In the genomic region with DNA sequence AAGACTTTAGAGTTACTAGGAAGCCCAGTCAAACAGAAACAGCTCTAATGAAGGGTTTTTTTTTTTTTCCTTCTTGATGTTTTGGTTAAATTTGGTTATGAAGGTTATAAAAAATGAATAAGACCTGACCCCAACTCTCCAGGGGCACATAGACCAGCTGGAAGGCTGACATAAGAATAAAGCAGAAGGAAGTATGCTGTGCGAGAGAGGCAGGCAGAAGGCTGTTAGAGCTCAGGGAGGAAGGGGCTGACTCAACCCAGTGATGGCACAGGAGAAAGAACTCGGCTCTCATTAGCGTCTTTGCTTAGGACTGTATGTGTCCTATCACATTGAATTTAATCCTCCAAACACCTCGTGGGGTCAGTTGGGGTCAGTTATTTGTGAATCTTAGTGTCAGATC, we compare ENCODE assay signal across 16 cellular contexts.
A peak's percentile ranks its signal among the peaks of the same experiment; 100 is the strongest.
DNase-seq lines count a peak whose midpoint lies in the region; ATAC-seq and TF ChIP-seq lines count a peak whose summit lies in the region.
"Had no signal": no experiment of that assay in that cellular context is flagged by ENCODE, and none has a peak within 500 bp of the region (broad histone marks: within the 10 kb centered on the region; RNA-seq: fewer than 3 reads in every experiment).

No MANE protein-coding gene starts in this region.

- ATAC-seq in GM18511 (IDR thresholded peaks at IDR 0.05; ENCODE audit: unreplicated experiment) (peak; percentile 56), GM19023 (IDR thresholded peaks at IDR 0.05; ENCODE audit: unreplicated experiment) (no peak)
- ATAC-seq: gastrocnemius medialis, mucosa of descending colon, Panc1 had no signal

- no peak for TF ChIP-seq CTCF in prostate gland (IDR thresholded peaks at IDR 0.05)

- H3K9me3 ChIP-seq in Karpas-422 (ENCODE audit: low read length) = no peaks in the 10 kb centered on the region
- no peaks in the 10 kb centered on the region for H3K9me3 ChIP-seq in prostate gland
- H3K9me3 ChIP-seq: gastrocnemius medialis, mucosa of descending colon had no signal

- intact Hi-C loops in prostate gland (cut with DNase I) = no loop called here

- no peak overlapping the region for H2AFZ ChIP-seq in Karpas-422 (ENCODE audit: low read length)

- H3K4me1 ChIP-seq in Karpas-422 (ENCODE audit: low read length) = peaks cover 16% of the 10 kb centered on the region
- peaks cover 5% of the 10 kb centered on the region for H3K4me1 ChIP-seq in prostate gland (replicated peaks)
- H3K4me1 ChIP-seq: gastrocnemius medialis had no signal

- TF ChIP-seq POLR2A in prostate gland (IDR thresholded peaks at IDR 0.05) = no peak

- peak; percentile 72 for DNase-seq in Karpas-422
- DNase-seq in brain pericyte (ENCODE audit: low read depth, low spot score) = peak; percentile 33
- DNase-seq in skeletal muscle cell (ENCODE audit: low read depth) = peak; percentile 53
- DNase-seq in prostate gland (ENCODE audit: low spot score) = no peak
- DNase-seq in NCI-H446 treated with DMSO at 0.1 percent for 48 hours (lab: John Stamatoyannopoulos, UW) = no peak
- no peak for DNase-seq in mesenteric fat pad (ENCODE audit: low spot score)
- DNase-seq: activated CD4-positive, alpha-beta T cell treated with anti-CD3 and anti-CD28 coated beads for 48 hours; anterior cingulate cortex; endodermal cell; gastrocnemius medialis; mucosa of descending colon; NCI-H2171 treated with DMSO at 0.1 percent for 48 hours; T-helper 1 cell had no signal

- H3K27ac ChIP-seq in Karpas-422 (ENCODE audit: low read length) (no peak overlapping the region), prostate gland (no peak overlapping the region)
- H3K27ac ChIP-seq: gastrocnemius medialis had no signal

- no peak overlapping the region for H3K9ac ChIP-seq in Karpas-422 (ENCODE audit: low read length)

- H3K27me3 ChIP-seq in Karpas-422 (ENCODE audit: low read length) = 0 out of 2 replicates have a peak, but pooled peaks cover 3% of the 10 kb centered on the region
- no peaks in the 10 kb centered on the region for H3K27me3 ChIP-seq in prostate gland (replicated peaks; ENCODE audit: insufficient read depth)
- H3K27me3 ChIP-seq: gastrocnemius medialis had no signal

- H3K79me2 ChIP-seq in Karpas-422 (ENCODE audit: low read length) = no peaks in the 10 kb centered on the region

- H3K9me2 ChIP-seq in Karpas-422 (replicated peaks; ENCODE audit: insufficient read depth, low read length) = no peaks in the 10 kb centered on the region

- no peaks in the 10 kb centered on the region for H4K20me1 ChIP-seq in Karpas-422 (ENCODE audit: insufficient read depth, low read depth, low read length)

- peak overlapping the region; percentile 30 for H3K4me2 ChIP-seq in Karpas-422 (ENCODE audit: low read depth, low read length, poor library complexity, severe bottlenecking)

- H3K36me3 ChIP-seq in Karpas-422 (ENCODE audit: insufficient read depth, low read length) = no peaks in the 10 kb centered on the region
- H3K36me3 ChIP-seq in prostate gland = no peaks in the 10 kb centered on the region
- H3K36me3 ChIP-seq: gastrocnemius medialis had no signal

- H3K4me3 ChIP-seq in Karpas-422 (ENCODE audit: low read length) = no peak overlapping the region
- no peak overlapping the region for H3K4me3 ChIP-seq in skeletal muscle cell (ENCODE audit: low read depth, low read length)
- no peak overlapping the region for H3K4me3 ChIP-seq in prostate gland
- H3K4me3 ChIP-seq: gastrocnemius medialis, mucosa of descending colon had no signal

- WGBS in prostate gland = 65% methylated on average over 4 of the region's 4 CpGs

Comparison
In these comparisons a context has a peak if more than half of its experiments do, and no peak if none do; other contexts are left out.
1. DNase-seq: peak in Karpas-422 (single experiment), brain pericyte (single experiment) and skeletal muscle cell (single experiment); none in prostate gland (single experiment), NCI-H446 treated with DMSO at 0.1 percent for 48 hours (single experiment) and mesenteric fat pad (single experiment).